In genomic region chr21:14235101-14235500, GRCh38 we compare ENCODE assay signal across 43 cellular contexts. TPM values are rescaled to one million over a fixed set of nuclear protein-coding genes. Genes with fewer than 3 reads are reported as not detected.
"Had no signal": no experiment of that assay in that cellular context is flagged by ENCODE, and none has a peak within 500 bp of the region (broad histone marks: within the 10 kb centered on the region; RNA-seq: fewer than 3 reads in every experiment).

No MANE protein-coding gene starts in this region.

- H3K36me3 ChIP-seq: adrenal gland, ascending aorta, brain microvascular endothelial cell, breast epithelium, cardiac muscle cell had no signal

- FAIRE-seq: astrocyte, bronchial epithelial cell had no signal

- H3K4me1 Mint-ChIP-seq: activated naive CD4-positive, alpha-beta T cell treated with anti-CD3 and anti-CD28 coated beads, Interleukin-2, amount 10 ng/mL, durations not matched to agents 7 days and 5 days; activated naive CD8-positive, alpha-beta T cell treated with anti-CD3 and anti-CD28 coated beads for 36 hours; activated naive CD8-positive, alpha-beta T cell treated with anti-CD3 and anti-CD28 coated beads, Interleukin-2, amount 10 ng/mL, durations not matched to agents 7 days and 5 days; activated naive CD8-positive, alpha-beta T cell treated with anti-CD3 and anti-CD28 coated beads, Interleukin-2, amount 50 U/mL, for 24 hours; activated T-helper 17 cell treated with anti-CD3 and anti-CD28 coated beads, Interleukin-2, amount 50 U/mL, for 72 hours; brain; central memory CD8-positive, alpha-beta T cell had no signal

- DNase-seq: activated effector memory CD4-positive, alpha-beta T cell treated with anti-CD3 and anti-CD28 coated beads, Interleukin-2, amount 50 U/mL, for 16 hours; activated effector memory CD4-positive, alpha-beta T cell treated with Interleukin-2 at 50 U/mL for 16 hours; activated gamma-delta T cell; activated gamma-delta T cell treated with Interleukin-2 at 50 U/mL for 16 hours; activated naive CD4-positive, alpha-beta T cell; activated naive CD4-positive, alpha-beta T cell treated with anti-CD3 and anti-CD28 coated beads for 36 hours; activated naive CD4-positive, alpha-beta T cell treated with anti-CD3 and anti-CD28 coated beads, Interleukin-2, amount 10 ng/mL, durations not matched to agents 7 days and 5 days; activated naive CD4-positive, alpha-beta T cell treated with anti-CD3 and anti-CD28 coated beads, Interleukin-2, amount 50 U/mL, for 16 hours; activated naive CD4-positive, alpha-beta T cell treated with Interleukin-2 at 50 U/mL for 16 hours; activated naive CD8-positive, alpha-beta T cell treated with anti-CD3 and anti-CD28 coated beads for 36 hours; activated naive CD8-positive, alpha-beta T cell treated with anti-CD3 and anti-CD28 coated beads, Interleukin-2, amount 10 ng/mL, durations not matched to agents 7 days and 5 days; activated naive CD8-positive, alpha-beta T cell treated with anti-CD3 and anti-CD28 coated beads, Interleukin-2, amount 50 U/mL, for 24 hours; activated T-cell treated with anti-CD3 and anti-CD28 coated beads, Interleukin-2, amount 50 U/mL, for 24 hours; activated T-cell treated with anti-CD3 and anti-CD28 coated beads, Interleukin-2, amount 50 U/mL, for 4 hours; activated T-cell treated with anti-CD3 and anti-CD28 coated beads, Interleukin-2, amount 50 U/mL, for 48 hours; activated T-cell treated with anti-CD3 and anti-CD28 coated beads, Interleukin-2, amount 50 U/mL, for 72 hours; adrenal gland; amniotic stem cell; amygdala; anterior cingulate cortex; aorta; body of pancreas; brain microvascular endothelial cell; caudate nucleus; central memory CD4-positive, alpha-beta T cell; cerebellar nuclear complex had no signal

- H3K27me3 Mint-ChIP-seq: activated naive CD4-positive, alpha-beta T cell treated with anti-CD3 and anti-CD28 coated beads, Interleukin-2, amount 10 ng/mL, durations not matched to agents 7 days and 5 days; activated naive CD8-positive, alpha-beta T cell; activated naive CD8-positive, alpha-beta T cell treated with anti-CD3 and anti-CD28 coated beads for 36 hours; brain had no signal

- H3K27me3 ChIP-seq: adrenal gland, ascending aorta, body of pancreas, brain microvascular endothelial cell, breast epithelium, cardiac muscle cell had no signal

- H3K4me1 ChIP-seq: adrenal gland, ascending aorta, body of pancreas, breast epithelium had no signal

- H3K9me3 Mint-ChIP-seq: activated naive CD4-positive, alpha-beta T cell treated with anti-CD3 and anti-CD28 coated beads, Interleukin-2, amount 50 U/mL, for 24 hours; central memory CD8-positive, alpha-beta T cell had no signal

- H3K27ac Mint-ChIP-seq: activated naive CD4-positive, alpha-beta T cell treated with anti-CD3 and anti-CD28 coated beads for 36 hours; activated naive CD4-positive, alpha-beta T cell treated with anti-CD3 and anti-CD28 coated beads, Interleukin-2, amount 10 ng/mL, durations not matched to agents 7 days and 5 days; activated naive CD4-positive, alpha-beta T cell treated with anti-CD3 and anti-CD28 coated beads, Interleukin-2, amount 50 U/mL, for 24 hours; activated naive CD4-positive, alpha-beta T cell treated with anti-CD3 and anti-CD28 coated beads, Interleukin-2, amount 50 U/mL, for 72 hours; activated naive CD8-positive, alpha-beta T cell; activated naive CD8-positive, alpha-beta T cell treated with anti-CD3 and anti-CD28 coated beads for 36 hours; activated naive CD8-positive, alpha-beta T cell treated with anti-CD3 and anti-CD28 coated beads, Interleukin-2, amount 10 ng/mL, durations not matched to agents 7 days and 5 days; activated naive CD8-positive, alpha-beta T cell treated with anti-CD3 and anti-CD28 coated beads, Interleukin-2, amount 50 U/mL, for 24 hours; activated T-cell treated with anti-CD3 and anti-CD28 coated beads, Interleukin-2, amount 50 U/mL, for 24 hours; activated T-cell treated with anti-CD3 and anti-CD28 coated beads, Interleukin-2, amount 50 U/mL, for 72 hours; activated T-helper 1 cell treated with anti-CD3 and anti-CD28 coated beads, Interleukin-12 subunit alpha, Interleukin-12 subunit beta, Interleukin-2, Interleukin-4 antibody, amounts not matched to agents 30 ng/mL and 10 ng/mL and 1 ng/mL, durations not matched to agents 14 hours and 24 hours and 36 hours; activated T-helper 17 cell treated with anti-CD3 and anti-CD28 coated beads, Interleukin-2, amount 50 U/mL, for 72 hours; activated T-helper 2 cell treated with anti-CD3 and anti-CD28 coated beads, Interferon-gamma antibody, Interleukin-2, Interleukin-4, amounts not matched to agents 10 μg/mL and 5 μg/mL and 100 μg/mL, durations not matched to agents 14 hours and 24 hours and 36 hours; brain had no signal

- H3K36me3 Mint-ChIP-seq: activated naive CD4-positive, alpha-beta T cell treated with anti-CD3 and anti-CD28 coated beads, Interleukin-2, amount 10 ng/mL, durations not matched to agents 7 days and 5 days; activated naive CD4-positive, alpha-beta T cell treated with anti-CD3 and anti-CD28 coated beads, Interleukin-2, amount 50 U/mL, for 24 hours; activated naive CD8-positive, alpha-beta T cell treated with anti-CD3 and anti-CD28 coated beads, Interleukin-2, amount 10 ng/mL, durations not matched to agents 7 days and 5 days; brain had no signal

- H3K4me3 Mint-ChIP-seq: activated naive CD4-positive, alpha-beta T cell treated with anti-CD3 and anti-CD28 coated beads for 36 hours; activated naive CD4-positive, alpha-beta T cell treated with anti-CD3 and anti-CD28 coated beads, Interleukin-2, amount 10 ng/mL, durations not matched to agents 7 days and 5 days; activated naive CD4-positive, alpha-beta T cell treated with anti-CD3 and anti-CD28 coated beads, Interleukin-2, amount 50 U/mL, for 24 hours; activated naive CD8-positive, alpha-beta T cell; activated naive CD8-positive, alpha-beta T cell treated with anti-CD3 and anti-CD28 coated beads for 36 hours; activated naive CD8-positive, alpha-beta T cell treated with anti-CD3 and anti-CD28 coated beads, Interleukin-2, amount 10 ng/mL, durations not matched to agents 7 days and 5 days; activated naive CD8-positive, alpha-beta T cell treated with anti-CD3 and anti-CD28 coated beads, Interleukin-2, amount 50 U/mL, for 24 hours; activated T-cell treated with anti-CD3 and anti-CD28 coated beads, Interleukin-2, amount 50 U/mL, for 24 hours; activated T-cell treated with anti-CD3 and anti-CD28 coated beads, Interleukin-2, amount 50 U/mL, for 4 hours; activated T-cell treated with anti-CD3 and anti-CD28 coated beads, Interleukin-2, amount 50 U/mL, for 72 hours; activated T-helper 1 cell treated with anti-CD3 and anti-CD28 coated beads, Interleukin-12 subunit alpha, Interleukin-12 subunit beta, Interleukin-2, Interleukin-4 antibody, amounts not matched to agents 30 ng/mL and 10 ng/mL and 1 ng/mL, durations not matched to agents 14 hours and 24 hours and 36 hours; activated T-helper 17 cell treated with anti-CD3 and anti-CD28 coated beads, Interleukin-2, amount 50 U/mL, for 72 hours; brain; central memory CD8-positive, alpha-beta T cell had no signal

- H3K9me3 ChIP-seq: ascending aorta, body of pancreas had no signal

- H3K4me3 ChIP-seq: adrenal gland, ascending aorta, body of pancreas, breast epithelium, cardiac muscle cell had no signal

- ATAC-seq: activated naive CD4-positive, alpha-beta T cell treated with anti-CD3 and anti-CD28 coated beads, Interleukin-2, amount 50 U/mL, for 72 hours; activated naive CD8-positive, alpha-beta T cell treated with anti-CD3 and anti-CD28 coated beads, Interleukin-2, amount 50 U/mL, for 24 hours; activated T-cell treated with anti-CD3 and anti-CD28 coated beads, Interleukin-2, amount 50 U/mL, for 4 hours; activated T-cell treated with anti-CD3 and anti-CD28 coated beads, Interleukin-2, amount 50 U/mL, for 72 hours; activated T-helper 17 cell treated with anti-CD3 and anti-CD28 coated beads, Interleukin-2, amount 50 U/mL, for 72 hours; body of pancreas had no signal

- H3K27ac ChIP-seq: adrenal gland, ascending aorta, body of pancreas, brain microvascular endothelial cell, breast epithelium, cardiac muscle cell had no signal

RNA-seq across cellular contexts. Expression of gene RBM11, which starts 19.1 kb away (rescaled TPM):
- total RNA-seq: ascending aorta, chondrocyte had no signal

RNA-seq across cellular contexts. Expression of gene LIPI, which starts 24.3 kb away (rescaled TPM):
- total RNA-seq: activated naive CD4-positive, alpha-beta T cell treated with anti-CD3 and anti-CD28 coated beads for 36 hours; activated naive CD4-positive, alpha-beta T cell treated with anti-CD3 and anti-CD28 coated beads, Interleukin-2, amount 50 U/mL, for 72 hours; activated naive CD8-positive, alpha-beta T cell treated with anti-CD3 and anti-CD28 coated beads for 36 hours; activated naive CD8-positive, alpha-beta T cell treated with anti-CD3 and anti-CD28 coated beads, Interleukin-2, amount 10 ng/mL, durations not matched to agents 7 days and 5 days; activated T-cell treated with anti-CD3 and anti-CD28 coated beads, Interleukin-2, amount 50 U/mL, for 4 hours; activated T-cell treated with anti-CD3 and anti-CD28 coated beads, Interleukin-2, amount 50 U/mL, for 72 hours; activated T-helper 1 cell treated with anti-CD3 and anti-CD28 coated beads, Interleukin-12 subunit alpha, Interleukin-12 subunit beta, Interleukin-2, Interleukin-4 antibody, amounts not matched to agents 30 ng/mL and 10 ng/mL and 1 ng/mL, durations not matched to agents 14 hours and 24 hours and 36 hours; activated T-helper 17 cell treated with anti-CD3 and anti-CD28 coated beads, Interleukin-2, amount 50 U/mL, for 72 hours; activated T-helper 2 cell treated with anti-CD3 and anti-CD28 coated beads, Interferon-gamma antibody, Interleukin-2, Interleukin-4, amounts not matched to agents 10 μg/mL and 5 μg/mL and 100 μg/mL, durations not matched to agents 14 hours and 24 hours and 36 hours; adrenal gland; aorta; ascending aorta; astrocyte; body of pancreas; breast epithelium; bronchial epithelial cell; cardiac muscle cell; cardiac septum; cerebellum; chondrocyte had no signal
- polyA plus RNA-seq: adipose tissue, adrenal gland, aorta, cardiac muscle cell had no signal
